Comparison of ENCODE assay signal across 9 cellular contexts in the genomic region with DNA sequence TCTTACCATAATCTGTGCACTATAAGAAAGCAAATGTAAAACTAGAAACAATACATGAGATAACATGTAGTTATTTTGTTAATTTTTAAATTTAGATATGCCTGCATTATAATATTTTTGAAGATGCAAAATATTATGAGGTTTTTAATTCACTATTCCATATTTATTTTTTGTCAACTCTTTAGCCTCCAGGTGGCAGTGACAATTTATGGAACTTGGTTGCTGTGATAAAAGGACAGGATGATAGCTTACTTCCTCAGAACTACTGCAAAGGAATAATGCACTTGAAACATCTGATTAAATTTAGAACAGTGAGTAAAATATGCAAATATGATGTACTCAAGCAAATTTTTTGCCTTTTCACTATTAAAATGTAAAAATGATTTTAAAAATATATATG. TPM values are rescaled to one million over a fixed set of nuclear protein-coding genes. Genes with fewer than 3 reads are reported as not detected.
DNase-seq lines count a peak whose midpoint lies in the region; FAIRE-seq and TF ChIP-seq lines count a peak whose summit lies in the region.
"Had no signal": no experiment of that assay in that cellular context is flagged by ENCODE, and none has a peak within 500 bp of the region (broad histone marks: within the 10 kb centered on the region; RNA-seq: fewer than 3 reads in every experiment).

No MANE protein-coding gene starts in this region.

- no peak overlapping the region for H2BK20ac ChIP-seq in H1 (ENCODE audit: low read length)

- peak; percentile 15 for DNase-seq in NCI-H82 (lab: John Stamatoyannopoulos, UW)
- no peak for DNase-seq in NCI-H82 treated with DMSO at 0.1 percent for 48 hours (lab: John Stamatoyannopoulos, UW; ENCODE audit: unreplicated experiment)
- peak; percentile 27 for DNase-seq in MM.1S
- DNase-seq in H1 (ENCODE audit: low read depth in 1 of 2, low spot score in 2 of 2), result no peak
- DNase-seq in smooth muscle cell (lab: John Stamatoyannopoulos, UW; ENCODE audit: unreplicated experiment), result no peak
- DNase-seq in activated CD4-positive, alpha-beta T cell treated with anti-CD3 and anti-CD28 coated beads, Interleukin-2, amount 10 ng/mL, durations not matched to agents 7 days and 5 days, result no peak
- no peak for DNase-seq in stomach
- DNase-seq in NCI-H2227 (lab: John Stamatoyannopoulos, UW; ENCODE audit: unreplicated experiment), result no peak

- TF ChIP-seq POLR2A in H1 (IDR thresholded peaks at IDR 0.05; ENCODE audit: control extremely low read depth in 1 of 2, low read depth in 2 of 2, low read length in 2 of 2) (no peak), stomach (IDR thresholded peaks at IDR 0.05) (no peak)

- H3K36me3 ChIP-seq in MM.1S (replicated peaks; ENCODE audit: insufficient read depth, low read length) (no peaks in the 10 kb centered on the region), H1 (ENCODE audit: control insufficient read depth in 2 of 4, insufficient read depth in 4 of 4, low read length in 3 of 4) (no peaks in the 10 kb centered on the region), smooth muscle cell (ENCODE audit: low read depth) (no peaks in the 10 kb centered on the region), stomach (no peaks in the 10 kb centered on the region)
- H3K36me3 ChIP-seq: SJCRH30 had no signal

- H3K4me1 ChIP-seq in MM.1S (ENCODE audit: low read length) (peaks cover 4% of the 10 kb centered on the region; the same call in 1 of the 2 replicates), H1 (replicated peaks in 1 of 4; ENCODE audit: control insufficient read depth in 3 of 4, insufficient read depth in 4 of 4, low read length in 3 of 4) (no peaks in the 10 kb centered on the region), smooth muscle cell (ENCODE audit: low read depth) (no peaks in the 10 kb centered on the region), stomach (peaks cover 0 to 9% (median 0%) of the 10 kb centered on the region in 4 donors)
- H3K4me1 ChIP-seq: SJCRH30 had no signal

- H2AFZ ChIP-seq in MM.1S (ENCODE audit: low read length), result no peak overlapping the region
- H2AFZ ChIP-seq in H1 (ENCODE audit: low read length), result no peak overlapping the region
- H2AFZ ChIP-seq in smooth muscle cell (ENCODE audit: low read depth), result peak overlapping the region; percentile 17

- no peak overlapping the region for H2BK12ac ChIP-seq in H1 (ENCODE audit: low read depth, low read length)

- TF ChIP-seq CTCF in MM.1S (IDR thresholded peaks at IDR 0.05; ENCODE audit: low read length) (peak; percentile 36), H1 (IDR thresholded peaks at IDR 0.05; ENCODE audit: control extremely low read depth in 1 of 3, insufficient read depth in 1 of 3, low read depth in 1 of 3, low read length in 3 of 3) (peak in 1 of 3 experiments; percentile 7; a peak in 1 of 4 replicates), smooth muscle cell (IDR thresholded peaks at IDR 0.05; ENCODE audit: borderline replicate concordance, insufficient read depth, poor library complexity, severe bottlenecking) (peak; percentile 42), stomach (IDR thresholded peaks at IDR 0.05) (peak in 3 of 7 experiments; percentile 24 to 42 (median 39))

- H3K9me3 ChIP-seq in MM.1S (replicated peaks; ENCODE audit: insufficient read depth, low read length) (no peaks in the 10 kb centered on the region), H1 (ENCODE audit: insufficient read depth in 2 of 2, low read depth in 1 of 2, low read length in 1 of 2) (no peaks in the 10 kb centered on the region), smooth muscle cell (replicated peaks; ENCODE audit: low read depth) (no peaks in the 10 kb centered on the region), stomach (no peaks in the 10 kb centered on the region)
- H3K9me3 ChIP-seq: SJCRH30 had no signal

- H3K27ac ChIP-seq in MM.1S (ENCODE audit: low read length), result no peak overlapping the region
- no peak overlapping the region for H3K27ac ChIP-seq in H1 (ENCODE audit: low read depth, low read length)
- H3K27ac ChIP-seq in smooth muscle cell (ENCODE audit: low read depth), result peak overlapping the region; percentile 43
- no peak overlapping the region for H3K27ac ChIP-seq in stomach
- H3K27ac ChIP-seq: SJCRH30 had no signal

- no peaks in the 10 kb centered on the region for H3K9me3 Mint-ChIP-seq in activated CD4-positive, alpha-beta T cell treated with anti-CD3 and anti-CD28 coated beads, Interleukin-2, amount 10 ng/mL, durations not matched to agents 7 days and 5 days

- H3K79me2 ChIP-seq in MM.1S (ENCODE audit: low read length), result no peaks in the 10 kb centered on the region
- no peaks in the 10 kb centered on the region for H3K79me2 ChIP-seq in H1 (ENCODE audit: control insufficient read depth in 1 of 2, insufficient read depth in 2 of 2, low read length in 2 of 2)
- H3K79me2 ChIP-seq in smooth muscle cell (ENCODE audit: low read depth), result no peaks in the 10 kb centered on the region

- H3K27me3 ChIP-seq in MM.1S (replicated peaks; ENCODE audit: insufficient read depth, low read length), result no peaks in the 10 kb centered on the region
- H3K27me3 ChIP-seq in H1 (replicated peaks in 1 of 4; ENCODE audit: control insufficient read depth in 3 of 4, extremely low read depth in 1 of 4, insufficient read depth in 3 of 4, low read length in 3 of 4), result no peaks in the 10 kb centered on the region
- H3K27me3 ChIP-seq in smooth muscle cell (ENCODE audit: low read depth), result no peaks in the 10 kb centered on the region
- H3K27me3 ChIP-seq in stomach, result no peaks in the 10 kb centered on the region
- H3K27me3 ChIP-seq: SJCRH30 had no signal

- no peak overlapping the region for H2AK5ac ChIP-seq in H1 (ENCODE audit: low read depth, low read length)

- H3F3A ChIP-seq in MM.1S (ENCODE audit: insufficient read depth, low read length) (no peaks in the 10 kb centered on the region), smooth muscle cell (ENCODE audit: low read depth) (no peaks in the 10 kb centered on the region)

- CTCF ChIA-PET in H1 (lab: Charles Lee; ENCODE audit: partially characterized antibody), result interaction anchor here (0.7 to 5.4 kb wide), 8 partner anchors 8 to 191 kb away, joined by 3 to 31 read pairs (median 3); no protein-coding TSS in a partner anchor
- CTCF ChIA-PET in activated CD4-positive, alpha-beta T cell treated with anti-CD3 and anti-CD28 coated beads, Interleukin-2, amount 10 ng/mL, durations not matched to agents 7 days and 5 days (lab: Charles Lee), result no interaction called here

- H3K27ac Mint-ChIP-seq in activated CD4-positive, alpha-beta T cell treated with anti-CD3 and anti-CD28 coated beads, Interleukin-2, amount 10 ng/mL, durations not matched to agents 7 days and 5 days, result no peak overlapping the region

- H4K8ac ChIP-seq in H1 (ENCODE audit: extremely low read depth, insufficient read depth, low read length), result no peak overlapping the region

- POLR2A ChIA-PET in H1 (lab: Charles Lee; ENCODE audit: partially characterized antibody), result no interaction called here
- POLR2A ChIA-PET in activated CD4-positive, alpha-beta T cell treated with anti-CD3 and anti-CD28 coated beads, Interleukin-2, amount 10 ng/mL, durations not matched to agents 7 days and 5 days (lab: Charles Lee), result no interaction called here

- intact Hi-C loops in stomach (cut with DNase I; ENCODE audit: low total_unique reads), result no loop called here

- FAIRE-seq in H1 (lab: Jason Lieb, UNC), result no peak

- no peak overlapping the region for H4K91ac ChIP-seq in H1 (replicated peaks; ENCODE audit: insufficient read length, low read length)

- no peak overlapping the region for H2BK120ac ChIP-seq in H1 (replicated peaks; ENCODE audit: low read depth, low read length)

- peak; percentile 49 to 52 for TF ChIP-seq RAD21 in H1 (IDR thresholded peaks at IDR 0.05 in 1 of 2, conservative IDR thresholded peaks at IDR 0.05 in 1 of 2; ENCODE audit: low read depth in 2 of 2, low read length in 2 of 2)

- H3K23ac ChIP-seq in H1 (ENCODE audit: insufficient read length), result no peak overlapping the region

- no peak overlapping the region for H2BK15ac ChIP-seq in H1 (ENCODE audit: low read length)

- H3K4me3 ChIP-seq in MM.1S (ENCODE audit: low read length) (no peak overlapping the region), H1 (ENCODE audit: extremely low read depth in 1 of 4, insufficient read depth in 2 of 4, low read depth in 3 of 4, low read length in 4 of 4) (no peak overlapping the region), smooth muscle cell (no peak overlapping the region), stomach (no peak overlapping the region)
- H3K4me3 ChIP-seq: SJCRH30 had no signal

- H3K9ac ChIP-seq in MM.1S (ENCODE audit: low read length), result no peak overlapping the region
- H3K9ac ChIP-seq in H1 (replicated peaks in 1 of 4; ENCODE audit: extremely low read depth in 1 of 4, low read depth in 3 of 4, low read length in 3 of 4), result no peak overlapping the region
- no peak overlapping the region for H3K9ac ChIP-seq in smooth muscle cell (ENCODE audit: low read depth)

- H3K56ac ChIP-seq in H1 (replicated peaks; ENCODE audit: insufficient read length, low read depth, low read length), result no peak overlapping the region

- H3K18ac ChIP-seq in H1 (ENCODE audit: extremely low read depth, low read length), result no peak overlapping the region

- H3K4me3 Mint-ChIP-seq in activated CD4-positive, alpha-beta T cell treated with anti-CD3 and anti-CD28 coated beads, Interleukin-2, amount 10 ng/mL, durations not matched to agents 7 days and 5 days, result no peak overlapping the region

- no peaks in the 10 kb centered on the region for H3K36me3 Mint-ChIP-seq in activated CD4-positive, alpha-beta T cell treated with anti-CD3 and anti-CD28 coated beads, Interleukin-2, amount 10 ng/mL, durations not matched to agents 7 days and 5 days (ENCODE audit: low read depth)

- no peaks in the 10 kb centered on the region for H3K79me1 ChIP-seq in H1 (ENCODE audit: low read depth, low read length)

- H4K5ac ChIP-seq in H1 (ENCODE audit: insufficient read length, low read depth, low read length), result no peak overlapping the region

- no peaks in the 10 kb centered on the region for H3K23me2 ChIP-seq in H1 (ENCODE audit: low read depth, low read length)

- no peak overlapping the region for H3K4ac ChIP-seq in H1 (replicated peaks; ENCODE audit: insufficient read length, low read depth, low read length)

- H3K9me2 ChIP-seq in MM.1S (replicated peaks; ENCODE audit: insufficient read depth, low read length), result no peaks in the 10 kb centered on the region

- H3K14ac ChIP-seq in H1 (ENCODE audit: insufficient read length), result no peak overlapping the region

- TF ChIP-seq EP300 in H1 (IDR thresholded peaks at IDR 0.05; ENCODE audit: borderline replicate concordance in 1 of 2, low read depth in 2 of 2, low read length in 2 of 2) (no peak), stomach (IDR thresholded peaks at IDR 0.05) (no peak)

- no peak overlapping the region for H2BK5ac ChIP-seq in H1 (ENCODE audit: low read depth, low read length)

- no peaks in the 10 kb centered on the region for H3K27me3 Mint-ChIP-seq in activated CD4-positive, alpha-beta T cell treated with anti-CD3 and anti-CD28 coated beads, Interleukin-2, amount 10 ng/mL, durations not matched to agents 7 days and 5 days

- H3K4me2 ChIP-seq in MM.1S (ENCODE audit: low read depth, low read length) (no peak overlapping the region), H1 (ENCODE audit: insufficient read depth in 1 of 2, low read depth in 2 of 2, low read length in 2 of 2) (no peak overlapping the region), smooth muscle cell (peak overlapping the region; percentile 49)

- H4K20me1 ChIP-seq in MM.1S (ENCODE audit: insufficient read depth, low read length) (no peaks in the 10 kb centered on the region), H1 (replicated peaks in 1 of 2; ENCODE audit: control insufficient read depth in 1 of 2, insufficient read depth in 2 of 2, low read length in 2 of 2) (no peaks in the 10 kb centered on the region), smooth muscle cell (ENCODE audit: low read depth) (no peaks in the 10 kb centered on the region)

- H3K4me1 Mint-ChIP-seq in activated CD4-positive, alpha-beta T cell treated with anti-CD3 and anti-CD28 coated beads, Interleukin-2, amount 10 ng/mL, durations not matched to agents 7 days and 5 days, result no peaks in the 10 kb centered on the region

RNA-seq across cellular contexts. Expression of gene SPATA4, which starts 45.1 kb away (rescaled TPM):
- total RNA-seq in H1 (2021; fragmentation: NEBNext Ultra II Directional; extraction: Animal tissue kit (Norgen Biotek cat#: 25700)), result not detected in 2 replicates
- polyA plus RNA-seq in H1 (2011; rRNA removed) (not detected in 2 replicates), smooth muscle cell (0.34 TPM in 1 of 2 replicates, not detected in the other), stomach (under 1 TPM in 1 of 3 donors, not detected in 2; 0.13 TPM)
- polyA plus RNA-seq in H1 (2011; cell fraction: cytosol; rRNA removed), result not detected
- not detected for polyA plus RNA-seq in H1 (2011; cell fraction: nucleus; rRNA removed)
- polyA plus RNA-seq in H1 (2012, experiment 1 of 2), result not detected in 4 replicates
- polyA plus RNA-seq in H1 (2012, experiment 2 of 2), result not detected
- 0.02 TPM for polyA plus RNA-seq in H1 (2013, experiment 1 of 2)
- 0.06 TPM for polyA plus RNA-seq in H1 (2013, experiment 2 of 2)
- not detected in 2 replicates for polyA minus RNA-seq in H1 (2011; rRNA and poly(A)+ RNA removed)
- not detected for polyA minus RNA-seq in H1 (2011; cell fraction: cytosol; rRNA and poly(A)+ RNA removed)
- polyA minus RNA-seq in H1 (2011; cell fraction: nucleus; rRNA and poly(A)+ RNA removed), result not detected
- total RNA-seq in smooth muscle cell (0.45 TPM in 1 of 2 replicates, not detected in the other), stomach (not detected)
- not detected for total RNA-seq in activated CD4-positive, alpha-beta T cell treated with anti-CD3 and anti-CD28 coated beads, Interleukin-2, amount 10 ng/mL, durations not matched to agents 7 days and 5 days

Comparison
In these comparisons a context has a peak if more than half of its experiments do, and no peak if none do; other contexts are left out.
1. DNase-seq: peak in NCI-H82 (single experiment) and MM.1S (single experiment); none in NCI-H82 treated with DMSO at 0.1 percent for 48 hours (single experiment), H1 (0 of 2), smooth muscle cell (single experiment), activated CD4-positive, alpha-beta T cell treated with anti-CD3 and anti-CD28 coated beads, Interleukin-2, amount 10 ng/mL, durations not matched to agents 7 days and 5 days (single experiment), stomach (single experiment) and NCI-H2227 (single experiment).